In the genomic region with DNA sequence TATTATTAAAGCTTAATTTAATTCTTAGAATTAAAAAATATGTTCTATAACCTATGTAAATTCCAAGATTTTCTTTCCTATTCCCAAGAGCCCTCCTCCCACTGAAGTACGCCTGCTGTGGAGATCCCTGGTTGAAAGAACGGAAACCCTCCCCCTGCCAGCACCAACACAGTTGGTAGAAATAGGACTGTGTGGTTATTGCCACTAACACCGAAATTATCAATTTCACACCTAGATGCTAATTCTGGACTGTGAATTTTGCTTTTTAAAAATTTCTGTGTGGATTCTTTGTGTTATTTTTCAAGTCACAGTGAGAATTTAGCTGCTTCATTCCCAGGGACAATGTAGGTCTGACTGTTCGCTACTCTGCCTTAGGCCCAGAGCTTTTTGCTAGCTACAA, we compare ENCODE assay signal across 40 cellular contexts.
"Had no signal": no experiment of that assay in that cellular context is flagged by ENCODE, and none has a peak within 500 bp of the region (broad histone marks: within the 10 kb centered on the region; RNA-seq: fewer than 3 reads in every experiment).

No MANE protein-coding gene starts in this region.

- H3K9me3 ChIP-seq: adrenal gland, ascending aorta, body of pancreas, breast epithelium had no signal

- H3K27me3 ChIP-seq: adrenal gland, ascending aorta, body of pancreas, brain microvascular endothelial cell, breast epithelium, cardiac muscle cell had no signal

- H3K4me3 Mint-ChIP-seq: activated naive CD4-positive, alpha-beta T cell treated with anti-CD3 and anti-CD28 coated beads for 36 hours; activated naive CD4-positive, alpha-beta T cell treated with anti-CD3 and anti-CD28 coated beads, Interleukin-2, amount 10 ng/mL, durations not matched to agents 7 days and 5 days; activated naive CD4-positive, alpha-beta T cell treated with anti-CD3 and anti-CD28 coated beads, Interleukin-2, amount 50 U/mL, for 24 hours; activated naive CD8-positive, alpha-beta T cell; activated naive CD8-positive, alpha-beta T cell treated with anti-CD3 and anti-CD28 coated beads for 36 hours; activated naive CD8-positive, alpha-beta T cell treated with anti-CD3 and anti-CD28 coated beads, Interleukin-2, amount 10 ng/mL, durations not matched to agents 7 days and 5 days; activated naive CD8-positive, alpha-beta T cell treated with anti-CD3 and anti-CD28 coated beads, Interleukin-2, amount 50 U/mL, for 24 hours; activated T-cell treated with anti-CD3 and anti-CD28 coated beads, Interleukin-2, amount 50 U/mL, for 24 hours; activated T-cell treated with anti-CD3 and anti-CD28 coated beads, Interleukin-2, amount 50 U/mL, for 4 hours; activated T-cell treated with anti-CD3 and anti-CD28 coated beads, Interleukin-2, amount 50 U/mL, for 72 hours; activated T-helper 1 cell treated with anti-CD3 and anti-CD28 coated beads, Interleukin-12 subunit alpha, Interleukin-12 subunit beta, Interleukin-2, Interleukin-4 antibody, amounts not matched to agents 30 ng/mL and 10 ng/mL and 1 ng/mL, durations not matched to agents 14 hours and 24 hours and 36 hours; activated T-helper 17 cell treated with anti-CD3 and anti-CD28 coated beads, Interleukin-2, amount 50 U/mL, for 72 hours; brain; central memory CD8-positive, alpha-beta T cell had no signal

- FAIRE-seq: astrocyte, bronchial epithelial cell had no signal

- H3K4me1 ChIP-seq: adrenal gland, ascending aorta, body of pancreas, breast epithelium had no signal

- H3K27ac ChIP-seq: adrenal gland, ascending aorta, body of pancreas, brain microvascular endothelial cell, breast epithelium, cardiac muscle cell had no signal

- H3K36me3 Mint-ChIP-seq: activated naive CD4-positive, alpha-beta T cell treated with anti-CD3 and anti-CD28 coated beads, Interleukin-2, amount 10 ng/mL, durations not matched to agents 7 days and 5 days; activated naive CD4-positive, alpha-beta T cell treated with anti-CD3 and anti-CD28 coated beads, Interleukin-2, amount 50 U/mL, for 24 hours; activated naive CD4-positive, alpha-beta T cell treated with anti-CD3 and anti-CD28 coated beads, Interleukin-2, amount 50 U/mL, for 72 hours; activated naive CD8-positive, alpha-beta T cell; activated naive CD8-positive, alpha-beta T cell treated with anti-CD3 and anti-CD28 coated beads for 36 hours; activated naive CD8-positive, alpha-beta T cell treated with anti-CD3 and anti-CD28 coated beads, Interleukin-2, amount 10 ng/mL, durations not matched to agents 7 days and 5 days; brain had no signal

- H3K4me3 ChIP-seq: adrenal gland, ascending aorta, body of pancreas, breast epithelium, cardiac muscle cell had no signal

- DNase-seq: activated effector memory CD4-positive, alpha-beta T cell treated with anti-CD3 and anti-CD28 coated beads, Interleukin-2, amount 50 U/mL, for 16 hours; activated effector memory CD4-positive, alpha-beta T cell treated with Interleukin-2 at 50 U/mL for 16 hours; activated gamma-delta T cell; activated gamma-delta T cell treated with Interleukin-2 at 50 U/mL for 16 hours; activated naive CD4-positive, alpha-beta T cell; activated naive CD4-positive, alpha-beta T cell treated with anti-CD3 and anti-CD28 coated beads for 36 hours; activated naive CD4-positive, alpha-beta T cell treated with anti-CD3 and anti-CD28 coated beads, Interleukin-2, amount 10 ng/mL, durations not matched to agents 7 days and 5 days; activated naive CD4-positive, alpha-beta T cell treated with anti-CD3 and anti-CD28 coated beads, Interleukin-2, amount 50 U/mL, for 16 hours; activated naive CD4-positive, alpha-beta T cell treated with Interleukin-2 at 50 U/mL for 16 hours; activated naive CD8-positive, alpha-beta T cell treated with anti-CD3 and anti-CD28 coated beads for 36 hours; activated naive CD8-positive, alpha-beta T cell treated with anti-CD3 and anti-CD28 coated beads, Interleukin-2, amount 10 ng/mL, durations not matched to agents 7 days and 5 days; activated naive CD8-positive, alpha-beta T cell treated with anti-CD3 and anti-CD28 coated beads, Interleukin-2, amount 50 U/mL, for 24 hours; activated T-cell treated with anti-CD3 and anti-CD28 coated beads, Interleukin-2, amount 50 U/mL, for 1 hour; activated T-cell treated with anti-CD3 and anti-CD28 coated beads, Interleukin-2, amount 50 U/mL, for 24 hours; activated T-cell treated with anti-CD3 and anti-CD28 coated beads, Interleukin-2, amount 50 U/mL, for 4 hours; activated T-cell treated with anti-CD3 and anti-CD28 coated beads, Interleukin-2, amount 50 U/mL, for 48 hours; activated T-cell treated with anti-CD3 and anti-CD28 coated beads, Interleukin-2, amount 50 U/mL, for 72 hours; adrenal gland; amniotic stem cell; amygdala; anterior cingulate cortex; aorta; body of pancreas; brain microvascular endothelial cell; caudate nucleus; central memory CD4-positive, alpha-beta T cell; cerebellar nuclear complex had no signal

- H3K36me3 ChIP-seq: adrenal gland, ascending aorta, brain microvascular endothelial cell, breast epithelium, cardiac muscle cell had no signal

- H3K9me3 Mint-ChIP-seq: activated naive CD4-positive, alpha-beta T cell treated with anti-CD3 and anti-CD28 coated beads, Interleukin-2, amount 50 U/mL, for 24 hours; activated naive CD8-positive, alpha-beta T cell treated with anti-CD3 and anti-CD28 coated beads, Interleukin-2, amount 10 ng/mL, durations not matched to agents 7 days and 5 days; activated naive CD8-positive, alpha-beta T cell treated with anti-CD3 and anti-CD28 coated beads, Interleukin-2, amount 50 U/mL, for 24 hours; activated T-helper 2 cell treated with anti-CD3 and anti-CD28 coated beads, Interferon-gamma antibody, Interleukin-2, Interleukin-4, amounts not matched to agents 10 μg/mL and 5 μg/mL and 100 μg/mL, durations not matched to agents 14 hours and 24 hours and 36 hours had no signal

- H3K27me3 Mint-ChIP-seq: activated naive CD4-positive, alpha-beta T cell treated with anti-CD3 and anti-CD28 coated beads, Interleukin-2, amount 10 ng/mL, durations not matched to agents 7 days and 5 days; activated naive CD4-positive, alpha-beta T cell treated with anti-CD3 and anti-CD28 coated beads, Interleukin-2, amount 50 U/mL, for 24 hours; activated naive CD8-positive, alpha-beta T cell treated with anti-CD3 and anti-CD28 coated beads for 36 hours; activated naive CD8-positive, alpha-beta T cell treated with anti-CD3 and anti-CD28 coated beads, Interleukin-2, amount 10 ng/mL, durations not matched to agents 7 days and 5 days; activated naive CD8-positive, alpha-beta T cell treated with anti-CD3 and anti-CD28 coated beads, Interleukin-2, amount 50 U/mL, for 24 hours; activated T-cell treated with anti-CD3 and anti-CD28 coated beads, Interleukin-2, amount 50 U/mL, for 24 hours; brain; central memory CD8-positive, alpha-beta T cell had no signal

- H3K27ac Mint-ChIP-seq: activated naive CD4-positive, alpha-beta T cell treated with anti-CD3 and anti-CD28 coated beads for 36 hours; activated naive CD4-positive, alpha-beta T cell treated with anti-CD3 and anti-CD28 coated beads, Interleukin-2, amount 10 ng/mL, durations not matched to agents 7 days and 5 days; activated naive CD4-positive, alpha-beta T cell treated with anti-CD3 and anti-CD28 coated beads, Interleukin-2, amount 50 U/mL, for 24 hours; activated naive CD4-positive, alpha-beta T cell treated with anti-CD3 and anti-CD28 coated beads, Interleukin-2, amount 50 U/mL, for 72 hours; activated naive CD8-positive, alpha-beta T cell; activated naive CD8-positive, alpha-beta T cell treated with anti-CD3 and anti-CD28 coated beads for 36 hours; activated naive CD8-positive, alpha-beta T cell treated with anti-CD3 and anti-CD28 coated beads, Interleukin-2, amount 10 ng/mL, durations not matched to agents 7 days and 5 days; activated naive CD8-positive, alpha-beta T cell treated with anti-CD3 and anti-CD28 coated beads, Interleukin-2, amount 50 U/mL, for 24 hours; activated T-cell treated with anti-CD3 and anti-CD28 coated beads, Interleukin-2, amount 50 U/mL, for 24 hours; activated T-cell treated with anti-CD3 and anti-CD28 coated beads, Interleukin-2, amount 50 U/mL, for 72 hours; activated T-helper 1 cell treated with anti-CD3 and anti-CD28 coated beads, Interleukin-12 subunit alpha, Interleukin-12 subunit beta, Interleukin-2, Interleukin-4 antibody, amounts not matched to agents 30 ng/mL and 10 ng/mL and 1 ng/mL, durations not matched to agents 14 hours and 24 hours and 36 hours; activated T-helper 17 cell treated with anti-CD3 and anti-CD28 coated beads, Interleukin-2, amount 50 U/mL, for 72 hours; activated T-helper 2 cell treated with anti-CD3 and anti-CD28 coated beads, Interferon-gamma antibody, Interleukin-2, Interleukin-4, amounts not matched to agents 10 μg/mL and 5 μg/mL and 100 μg/mL, durations not matched to agents 14 hours and 24 hours and 36 hours; brain had no signal

- ATAC-seq: activated naive CD4-positive, alpha-beta T cell treated with anti-CD3 and anti-CD28 coated beads, Interleukin-2, amount 50 U/mL, for 72 hours; activated naive CD8-positive, alpha-beta T cell treated with anti-CD3 and anti-CD28 coated beads, Interleukin-2, amount 50 U/mL, for 24 hours; activated T-cell treated with anti-CD3 and anti-CD28 coated beads, Interleukin-2, amount 50 U/mL, for 4 hours; activated T-cell treated with anti-CD3 and anti-CD28 coated beads, Interleukin-2, amount 50 U/mL, for 72 hours; activated T-helper 17 cell treated with anti-CD3 and anti-CD28 coated beads, Interleukin-2, amount 50 U/mL, for 72 hours; body of pancreas had no signal

- H3K4me1 Mint-ChIP-seq: activated naive CD4-positive, alpha-beta T cell treated with anti-CD3 and anti-CD28 coated beads, Interleukin-2, amount 10 ng/mL, durations not matched to agents 7 days and 5 days; activated naive CD4-positive, alpha-beta T cell treated with anti-CD3 and anti-CD28 coated beads, Interleukin-2, amount 50 U/mL, for 24 hours; activated naive CD8-positive, alpha-beta T cell treated with anti-CD3 and anti-CD28 coated beads for 36 hours; activated naive CD8-positive, alpha-beta T cell treated with anti-CD3 and anti-CD28 coated beads, Interleukin-2, amount 10 ng/mL, durations not matched to agents 7 days and 5 days; activated naive CD8-positive, alpha-beta T cell treated with anti-CD3 and anti-CD28 coated beads, Interleukin-2, amount 50 U/mL, for 24 hours; activated T-helper 17 cell treated with anti-CD3 and anti-CD28 coated beads, Interleukin-2, amount 50 U/mL, for 72 hours; central memory CD8-positive, alpha-beta T cell had no signal
